ENCODE assay signal across 13 cellular contexts in genomic region chr17:66791337-66791736, GRCh38. TPM values are rescaled to one million over a fixed set of nuclear protein-coding genes. Genes with fewer than 3 reads are reported as not detected.
DNase-seq lines count a peak whose midpoint lies in the region; ATAC-seq, FAIRE-seq and TF ChIP-seq lines count a peak whose summit lies in the region.
"Had no signal": no experiment of that assay in that cellular context is flagged by ENCODE, and none has a peak within 500 bp of the region (broad histone marks: within the 10 kb centered on the region; RNA-seq: fewer than 3 reads in every experiment).

No MANE protein-coding gene starts in this region.

- no peak for FAIRE-seq in pancreas (lab: Jason Lieb, UNC)
- FAIRE-seq: small intestine had no signal

- H3K36me3 ChIP-seq in pancreas = no peaks in the 10 kb centered on the region

- 67 to 76% methylated on average over 15 of the region's 15 CpGs for WGBS in pancreas, 2 donors

- no peak overlapping the region for H3K4me3 ChIP-seq in pancreas
- H3K4me3 ChIP-seq: stomach had no signal

- H3K27ac ChIP-seq in pancreas = peak overlapping the region in 2 of 4 donors; percentile 8 to 19

- DNase-seq in GF-D8 (lab: John Stamatoyannopoulos, UW) (peak; percentile 84), NCI-H510A treated with DMSO at 0.1 percent for 48 hours (lab: John Stamatoyannopoulos, UW) (peak; percentile 59), cerebellar cortex (ENCODE audit: low spot score) (peak; percentile 16), pancreas (peak in 1 of 6 donors; percentile 29), GM03348 (ENCODE audit: low spot score) (no peak)
- DNase-seq: activated effector memory CD4-positive, alpha-beta T cell treated with Interleukin-2 at 50 U/mL for 16 hours; small intestine; stomach had no signal

- H3K9me3 ChIP-seq in pancreas = no peaks in the 10 kb centered on the region
- H3K9me3 ChIP-seq: stomach had no signal

- ATAC-seq in pancreas = peak in 3 of 4 donors; percentile 58 to 73 (median 68)
- ATAC-seq in GM18511 (IDR thresholded peaks at IDR 0.05; ENCODE audit: unreplicated experiment) = no peak
- no peak for ATAC-seq in GM19397 (IDR thresholded peaks at IDR 0.05; ENCODE audit: unreplicated experiment)
- ATAC-seq: SK-N-SH treated with all-trans-retinoic acid at 6 μM for 48 hours had no signal

- peaks cover 0 to 10% (median 8%) of the 10 kb centered on the region in 3 donors for H3K4me1 ChIP-seq in pancreas

- intact Hi-C loops in pancreas (cut with DNase I) = no loop called here

- no peak for TF ChIP-seq CTCF in pancreas (IDR thresholded peaks at IDR 0.05)

- no peaks in the 10 kb centered on the region for H3K27me3 ChIP-seq in pancreas
- H3K27me3 ChIP-seq: stomach had no signal

RNA-seq across cellular contexts. Expression of gene CACNG5, which starts 43.6 kb away (rescaled TPM):
- total RNA-seq in pancreas = under 1 TPM in 4 of 6 donors, not detected in 2; 0.22 to 0.43 (median 0.29) TPM
- under 1 TPM; 0.15 to 0.77 TPM for polyA plus RNA-seq in pancreas
- total RNA-seq: epithelial cell of proximal tubule, kidney epithelial cell, stomach had no signal
- polyA plus RNA-seq: small intestine, stomach had no signal

Comparison
In these comparisons a context has a peak if more than half of its experiments do, and no peak if none do; other contexts are left out.
1. ATAC-seq: peak in pancreas (3 of 4); none in GM18511 (single experiment) and GM19397 (single experiment).